Comparison of ENCODE assay signal across 9 cellular contexts in genomic region chr3:151732861-151733260, GRCh38. TPM values are rescaled to one million over a fixed set of nuclear protein-coding genes. Genes with fewer than 3 reads are reported as not detected.
"Had no signal": no experiment of that assay in that cellular context is flagged by ENCODE, and none has a peak within 500 bp of the region (broad histone marks: within the 10 kb centered on the region; RNA-seq: fewer than 3 reads in every experiment).

No MANE protein-coding gene starts in this region.

- DNase-seq: H9, HCEC 1CT, IMR-90, KBM-7 had no signal

- H3K27ac Mint-ChIP-seq: GM23338, H9 had no signal

- H2AFZ ChIP-seq: GM23338 had no signal

- H3K4me1 Mint-ChIP-seq: GM23338, H9 had no signal

- H3K4me2 ChIP-seq: GM23338 had no signal

- FAIRE-seq: H1, H54, HTR-8/SVneo had no signal

- H3K4me3 ChIP-seq: GM23338 had no signal

- ATAC-seq: GM23338 had no signal

- H3K4me3 Mint-ChIP-seq: GM23338, H9 had no signal

RNA-seq across cellular contexts. Expression of gene AADACL2, which starts 0.9 kb away (rescaled TPM):
- total RNA-seq: GM23338, H1, H9, HT-29, IMR-90 had no signal
- polyA plus RNA-seq: GM23338, H1, IMR-90 had no signal
